8 cellular contexts compared by ENCODE assay signal in genomic region chr11:64650923-64651523, GRCh38.
A peak's percentile ranks its signal among the peaks of the same experiment; 100 is the strongest.
DNase-seq lines count a peak whose midpoint lies in the region; ATAC-seq and TF ChIP-seq lines count a peak whose summit lies in the region.

No MANE protein-coding gene starts in this region.

- H3K27me3 Mint-ChIP-seq in progenitor cell of endocrine pancreas = peaks cover 60% of the 10 kb centered on the region

- DNase-seq in DMS 273 (lab: John Stamatoyannopoulos, UW; ENCODE audit: unreplicated experiment) (peak; percentile 49), DMS 273 treated with DMSO at 0.1 percent for 48 hours (lab: John Stamatoyannopoulos, UW) (no peak), M059J (ENCODE audit: low read depth) (peak; percentile 30), colonic mucosa (no peak), progenitor cell of endocrine pancreas (ENCODE audit: low spot score, unreplicated experiment) (no peak), ovary (no peak)

- H3K9me3 Mint-ChIP-seq in progenitor cell of endocrine pancreas (ENCODE audit: low read depth) = no peaks in the 10 kb centered on the region

- no peak for TF ChIP-seq POLR2A in ovary (IDR thresholded peaks at IDR 0.05)

- H3K4me3 ChIP-seq in colonic mucosa = no peak overlapping the region
- H3K4me3 ChIP-seq in ovary = no peak overlapping the region

- WGBS in ovary, 3 donors = 64 to 68% (median 64%) methylated on average over 18 of the region's 18 CpGs

- TF ChIP-seq CTCF in colonic mucosa (IDR thresholded peaks at IDR 0.05) (peak; percentile 34), progenitor cell of endocrine pancreas (IDR thresholded peaks at IDR 0.05; ENCODE audit: unreplicated experiment) (peak; percentile 42), ovary (IDR thresholded peaks at IDR 0.05) (no peak)

- no peak overlapping the region for H3K4me3 Mint-ChIP-seq in progenitor cell of endocrine pancreas (ENCODE audit: low read depth)

- peaks cover 2% of the 10 kb centered on the region for H3K4me1 Mint-ChIP-seq in progenitor cell of endocrine pancreas (ENCODE audit: low read depth)

- H3K36me3 Mint-ChIP-seq in progenitor cell of endocrine pancreas (ENCODE audit: insufficient read depth) = no peaks in the 10 kb centered on the region

- TF ChIP-seq EP300 in ovary (IDR thresholded peaks at IDR 0.05) = no peak

- no peaks in the 10 kb centered on the region for H3K36me3 ChIP-seq in colonic mucosa
- no peaks in the 10 kb centered on the region for H3K36me3 ChIP-seq in ovary

- H3K27ac ChIP-seq in colonic mucosa = no peak overlapping the region
- no peak overlapping the region for H3K27ac ChIP-seq in ovary

- no peak overlapping the region for H3K9ac ChIP-seq in colonic mucosa (ENCODE audit: low read depth in 2 of 2, low read length in 2 of 2)

- H3K27me3 ChIP-seq in colonic mucosa = no peaks in the 10 kb centered on the region
- H3K27me3 ChIP-seq in ovary = no peaks in the 10 kb centered on the region

- H3K27ac Mint-ChIP-seq in progenitor cell of endocrine pancreas = no peak overlapping the region

- H3K4me1 ChIP-seq in colonic mucosa = no peaks in the 10 kb centered on the region
- no peaks in the 10 kb centered on the region for H3K4me1 ChIP-seq in ovary (ENCODE audit: insufficient read depth)

- intact Hi-C loops in colonic mucosa (cut with DNase I) = loop anchor here (5.0 kb wide), 2 partner anchors 164 to 204 kb away; no protein-coding TSS in a partner anchor
- intact Hi-C loops in ovary (cut with DNase I) = loop anchor here (2.0 to 10.0 kb wide), 4 partner anchors 98 to 266 kb away; no protein-coding TSS in a partner anchor

- ATAC-seq in GM21576 (IDR thresholded peaks at IDR 0.05; ENCODE audit: unreplicated experiment) (no peak), HG03135 (IDR thresholded peaks at IDR 0.05; ENCODE audit: unreplicated experiment) (no peak)

- H3K9me3 ChIP-seq in colonic mucosa (no peaks in the 10 kb centered on the region), ovary (no peaks in the 10 kb centered on the region)

Comparison
In these comparisons a context has a peak if more than half of its experiments do, and no peak if none do; other contexts are left out.
1. DNase-seq: peak in DMS 273 (single experiment) and M059J (single experiment); none in DMS 273 treated with DMSO at 0.1 percent for 48 hours (single experiment), colonic mucosa (single experiment), progenitor cell of endocrine pancreas (single experiment) and ovary (0 of 5).
2. CTCF ChIP-seq: peak in colonic mucosa (single experiment) and progenitor cell of endocrine pancreas (single experiment); none in ovary (0 of 3).